In the genomic region with DNA sequence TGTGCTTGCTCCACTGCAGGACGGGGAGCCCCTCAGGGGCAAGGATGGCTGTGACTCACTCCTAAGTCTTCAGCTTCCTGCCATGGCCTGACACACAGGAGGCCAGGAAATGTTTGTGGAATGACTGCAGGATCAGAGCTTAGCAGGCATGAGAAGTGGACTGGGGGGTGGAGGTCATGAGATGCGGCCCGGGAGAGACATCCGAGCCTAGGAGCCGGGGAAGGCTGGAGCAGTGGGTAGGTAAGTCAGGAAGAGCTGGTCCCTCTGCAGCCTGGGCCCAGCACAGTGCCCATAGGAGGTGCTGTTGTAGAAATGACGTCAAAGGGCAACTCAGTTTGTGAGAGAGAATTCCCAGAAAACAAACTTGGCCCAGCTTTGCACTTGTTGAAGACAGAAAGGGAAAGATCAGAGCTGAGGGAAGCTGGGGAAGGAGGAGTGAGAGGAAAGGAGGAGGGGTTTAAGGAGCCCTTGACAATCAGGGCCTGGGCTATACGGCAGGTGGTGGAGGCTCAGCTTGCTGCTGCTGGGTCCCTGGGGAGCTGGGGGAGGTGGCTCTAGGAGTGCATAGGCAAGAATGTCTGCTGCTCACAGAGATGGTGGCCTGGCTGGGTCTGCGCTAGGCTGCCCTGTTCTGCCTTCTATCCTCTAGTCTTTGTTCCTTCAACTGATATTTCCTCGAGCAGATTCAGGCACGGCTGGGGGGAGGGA, we compare ENCODE assay signal across 8 cellular contexts. TPM values are rescaled to one million over a fixed set of nuclear protein-coding genes. Genes with fewer than 3 reads are reported as not detected.
DNase-seq lines count a peak whose midpoint lies in the region; ATAC-seq lines count a peak whose summit lies in the region.

No MANE protein-coding gene starts in this region.

- no peaks in the 10 kb centered on the region for H3K27me3 ChIP-seq in effector memory CD4-positive, alpha-beta T cell (replicated peaks; ENCODE audit: control insufficient read depth, insufficient read depth, low read length, poor library complexity, severe bottlenecking)

- peak overlapping the region; percentile 83 for H3K27ac Mint-ChIP-seq in activated T-helper 17 cell treated with anti-CD3 and anti-CD28 coated beads, Interleukin-2, amount 50 U/mL, for 72 hours

- H3K27me3 Mint-ChIP-seq in activated T-helper 17 cell treated with anti-CD3 and anti-CD28 coated beads, Interleukin-2, amount 50 U/mL, for 72 hours: no peaks in the 10 kb centered on the region

- H3K9me3 ChIP-seq in effector memory CD4-positive, alpha-beta T cell (ENCODE audit: control insufficient read depth, low read length): no peaks in the 10 kb centered on the region

- H3K4me3 ChIP-seq in effector memory CD4-positive, alpha-beta T cell (ENCODE audit: insufficient read depth, low read depth, low read length, poor library complexity, severe bottlenecking): no peak overlapping the region

- peaks cover 34% of the 10 kb centered on the region for H3K4me1 Mint-ChIP-seq in activated T-helper 17 cell treated with anti-CD3 and anti-CD28 coated beads, Interleukin-2, amount 50 U/mL, for 72 hours

- H3K4me3 Mint-ChIP-seq in activated T-helper 17 cell treated with anti-CD3 and anti-CD28 coated beads, Interleukin-2, amount 50 U/mL, for 72 hours: no peak overlapping the region

- DNase-seq in EL (peak; percentile 100), NCI-H1105 (lab: John Stamatoyannopoulos, UW) (peak; percentile 68), islet precursor cell (peak; percentile 99), T-helper 2 cell (no peak), globus pallidus (ENCODE audit: low spot score) (no peak)
- DNase-seq in effector memory CD4-positive, alpha-beta T cell: no peak

- peaks cover 91% of the 10 kb centered on the region for H3K36me3 Mint-ChIP-seq in activated T-helper 17 cell treated with anti-CD3 and anti-CD28 coated beads, Interleukin-2, amount 50 U/mL, for 72 hours (ENCODE audit: low read depth)

- ATAC-seq in GM21515 (IDR thresholded peaks at IDR 0.05; ENCODE audit: unreplicated experiment): peak; percentile 53
- no peak for ATAC-seq in activated T-helper 17 cell treated with anti-CD3 and anti-CD28 coated beads, Interleukin-2, amount 50 U/mL, for 72 hours (replicated peaks)

- H3K36me3 ChIP-seq in effector memory CD4-positive, alpha-beta T cell (ENCODE audit: control insufficient read depth, insufficient read depth, low read length): peaks cover 58% of the 10 kb centered on the region

- no peak overlapping the region for H3K27ac ChIP-seq in effector memory CD4-positive, alpha-beta T cell (ENCODE audit: insufficient read depth, low read length, poor library complexity, severe bottlenecking)

- H3K4me1 ChIP-seq in effector memory CD4-positive, alpha-beta T cell (ENCODE audit: control insufficient read depth, insufficient read depth, low read length, poor library complexity, severe bottlenecking): no peaks in the 10 kb centered on the region

- no peaks in the 10 kb centered on the region for H3K9me3 Mint-ChIP-seq in activated T-helper 17 cell treated with anti-CD3 and anti-CD28 coated beads, Interleukin-2, amount 50 U/mL, for 72 hours

RNA-seq across cellular contexts. Expression of a gene that starts 18.5 kb away (rescaled TPM):
- total RNA-seq in activated T-helper 17 cell treated with anti-CD3 and anti-CD28 coated beads, Interleukin-2, amount 50 U/mL, for 72 hours: 10 to 100 TPM; 33.1 to 95.9 TPM

RNA-seq across cellular contexts. Expression of a gene that starts 37.8 kb away (rescaled TPM):
- 10 to 100 TPM; 12.1 to 12.5 TPM for total RNA-seq in activated T-helper 17 cell treated with anti-CD3 and anti-CD28 coated beads, Interleukin-2, amount 50 U/mL, for 72 hours

RNA-seq across cellular contexts. Expression of a gene that starts 43.8 kb away (rescaled TPM):
- total RNA-seq in activated T-helper 17 cell treated with anti-CD3 and anti-CD28 coated beads, Interleukin-2, amount 50 U/mL, for 72 hours: 1 to 10 TPM in 1 of 2 donors, under 1 TPM in 1; 0.37 to 1.7 TPM

Comparison
In these comparisons a context has a peak if more than half of its experiments do, and no peak if none do; other contexts are left out.
1. DNase-seq: peak in EL (single experiment), NCI-H1105 (single experiment) and islet precursor cell (single experiment); none in effector memory CD4-positive, alpha-beta T cell (0 of 3), T-helper 2 cell (0 of 5) and globus pallidus (single experiment).